Comparison of ENCODE assay signal across 9 cellular contexts in the genomic region with DNA sequence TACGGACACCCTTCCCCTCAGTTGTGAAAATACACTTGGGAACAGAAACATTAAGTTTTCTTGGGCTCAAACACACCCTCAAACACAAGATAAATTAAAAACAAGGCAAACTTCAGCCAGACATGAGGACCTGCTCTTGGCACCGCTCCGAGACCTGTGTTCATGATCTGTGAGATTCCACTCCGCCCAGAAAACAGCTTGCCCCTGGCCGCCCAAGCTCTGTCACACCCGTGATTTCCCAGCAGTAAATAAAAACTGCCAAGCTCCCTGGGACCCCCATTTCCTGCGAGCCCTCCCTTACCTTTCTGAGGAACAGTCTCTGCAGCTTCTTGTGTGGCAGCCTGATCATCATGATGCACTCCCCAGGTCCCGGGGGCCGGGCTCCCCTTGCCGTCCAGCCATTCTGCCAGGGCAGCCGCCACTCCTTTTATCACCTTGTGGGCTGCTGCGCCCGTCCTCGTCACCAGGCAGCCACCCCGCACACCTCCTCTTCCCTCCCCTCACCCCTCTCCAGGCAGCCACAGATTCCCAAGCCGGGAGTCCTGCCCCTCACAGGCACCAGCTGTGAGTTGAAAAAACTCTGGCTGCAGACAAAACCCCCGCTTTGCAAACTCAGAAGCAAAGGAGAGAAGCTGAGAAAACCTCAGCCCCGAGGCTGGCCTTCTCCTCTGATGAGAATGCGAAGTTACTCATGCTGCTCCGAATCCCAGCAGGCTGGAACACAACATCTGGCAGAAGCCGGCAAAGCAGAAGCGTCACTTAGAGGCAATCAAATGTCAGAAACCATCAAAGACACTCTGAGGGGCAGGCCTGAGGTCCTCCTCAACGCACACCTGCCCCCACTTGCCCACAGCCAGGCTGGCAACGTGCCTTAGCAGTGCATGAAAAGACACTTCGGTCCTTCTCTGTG.
DNase-seq lines count a peak whose midpoint lies in the region; ATAC-seq and TF ChIP-seq lines count a peak whose summit lies in the region.
"Had no signal": no experiment of that assay in that cellular context is flagged by ENCODE, and none has a peak within 500 bp of the region (broad histone marks: within the 10 kb centered on the region; RNA-seq: fewer than 3 reads in every experiment).

No MANE protein-coding gene starts in this region.

- H3K9me3 ChIP-seq in thoracic aorta, result no peaks in the 10 kb centered on the region
- H3K9me3 ChIP-seq in testis, result no peaks in the 10 kb centered on the region

- no peaks in the 10 kb centered on the region for H3K9me3 Mint-ChIP-seq in activated naive CD4-positive, alpha-beta T cell treated with anti-CD3 and anti-CD28 coated beads, Interleukin-2, amount 50 U/mL, for 72 hours
- H3K9me3 Mint-ChIP-seq in activated CD8-positive, alpha-beta T cell treated with anti-CD3 and anti-CD28 coated beads, Interleukin-2, amount 10 ng/mL, durations not matched to agents 7 days and 5 days (ENCODE audit: insufficient read depth), result no peaks in the 10 kb centered on the region

- H3K4me3 ChIP-seq in thoracic aorta, result peak overlapping the region; percentile 14
- H3K4me3 ChIP-seq in testis, result no peak overlapping the region

- H3K4me3 Mint-ChIP-seq in activated CD8-positive, alpha-beta T cell treated with anti-CD3 and anti-CD28 coated beads, Interleukin-2, amount 10 ng/mL, durations not matched to agents 7 days and 5 days, result no peak overlapping the region

- CTCF ChIA-PET in activated CD8-positive, alpha-beta T cell treated with anti-CD3 and anti-CD28 coated beads, Interleukin-2, amount 10 ng/mL, durations not matched to agents 7 days and 5 days (lab: Charles Lee), result interaction anchor here (1.2 to 3.3 kb wide), 2 partner anchors 17 to 18 kb away, joined by 4 to 15 read pairs; no protein-coding TSS in a partner anchor

- H3K27me3 Mint-ChIP-seq in activated CD8-positive, alpha-beta T cell treated with anti-CD3 and anti-CD28 coated beads, Interleukin-2, amount 10 ng/mL, durations not matched to agents 7 days and 5 days (ENCODE audit: low read depth), result peaks cover 32% of the 10 kb centered on the region

- POLR2A ChIA-PET in activated CD8-positive, alpha-beta T cell treated with anti-CD3 and anti-CD28 coated beads, Interleukin-2, amount 10 ng/mL, durations not matched to agents 7 days and 5 days (lab: Charles Lee), result no interaction called here

- H3K36me3 ChIP-seq in thoracic aorta (no peaks in the 10 kb centered on the region), testis (ENCODE audit: low read depth, missing control alignments) (no peaks in the 10 kb centered on the region)

- no peaks in the 10 kb centered on the region for H3K36me3 Mint-ChIP-seq in activated naive CD4-positive, alpha-beta T cell treated with anti-CD3 and anti-CD28 coated beads, Interleukin-2, amount 50 U/mL, for 72 hours
- no peaks in the 10 kb centered on the region for H3K36me3 Mint-ChIP-seq in activated CD8-positive, alpha-beta T cell treated with anti-CD3 and anti-CD28 coated beads, Interleukin-2, amount 10 ng/mL, durations not matched to agents 7 days and 5 days (ENCODE audit: low read depth)

- no peak for DNase-seq in activated naive CD4-positive, alpha-beta T cell treated with anti-CD3 and anti-CD28 coated beads, Interleukin-2, amount 50 U/mL, for 72 hours (ENCODE audit: low spot score in 2 of 2)
- no peak for DNase-seq in activated naive CD4-positive, alpha-beta T cell treated with anti-CD3 and anti-CD28 coated beads, Interleukin-2, amount 50 U/mL, for 16 hours
- no peak for DNase-seq in activated CD8-positive, alpha-beta T cell treated with anti-CD3 and anti-CD28 coated beads, Interleukin-2, amount 10 ng/mL, durations not matched to agents 7 days and 5 days
- DNase-seq in iPS-NIHi7 (ENCODE audit: extremely low spot score) (peak; percentile 47), thoracic aorta (ENCODE audit: low spot score) (no peak), testis (no peak), foreskin melanocyte (no peak)
- DNase-seq: GDM1 had no signal

- peak; percentile 58 to 65 for ATAC-seq in activated naive CD4-positive, alpha-beta T cell treated with anti-CD3 and anti-CD28 coated beads, Interleukin-2, amount 50 U/mL, for 72 hours
- peak; percentile 34 for ATAC-seq in activated CD8-positive, alpha-beta T cell treated with anti-CD3 and anti-CD28 coated beads, Interleukin-2, amount 10 ng/mL, durations not matched to agents 7 days and 5 days
- ATAC-seq in thoracic aorta (ENCODE audit: insufficient number of reproducible peaks, low FRiP score, low read depth) (no peak), HG03460 (IDR thresholded peaks at IDR 0.05; ENCODE audit: unreplicated experiment) (no peak)

- H3K27ac Mint-ChIP-seq in activated naive CD4-positive, alpha-beta T cell treated with anti-CD3 and anti-CD28 coated beads, Interleukin-2, amount 50 U/mL, for 72 hours, result peak overlapping the region in 1 of 2 donors; percentile 35
- no peak overlapping the region for H3K27ac Mint-ChIP-seq in activated CD8-positive, alpha-beta T cell treated with anti-CD3 and anti-CD28 coated beads, Interleukin-2, amount 10 ng/mL, durations not matched to agents 7 days and 5 days

- H3K27me3 ChIP-seq in thoracic aorta (replicated peaks; ENCODE audit: insufficient read depth) (no peaks in the 10 kb centered on the region), testis (no peaks in the 10 kb centered on the region)

- H3K27ac ChIP-seq in thoracic aorta (no peak overlapping the region), testis (no peak overlapping the region)

- intact Hi-C loops in testis (cut with DNase I; ENCODE audit: low total_unique reads), result no loop called here

- TF ChIP-seq CTCF in thoracic aorta (IDR thresholded peaks at IDR 0.05), result no peak
- TF ChIP-seq CTCF in testis (IDR thresholded peaks at IDR 0.05), result no peak

- H3K4me1 ChIP-seq in thoracic aorta (ENCODE audit: control insufficient read depth in 1 of 2, low read depth in 2 of 2), result peaks cover 3 to 11% of the 10 kb centered on the region in 2 donors
- H3K4me1 ChIP-seq in testis, result peaks cover 4% of the 10 kb centered on the region

- WGBS in testis, 2 donors, result 31 to 42% methylated on average over 21 to 25 of the region's 25 CpGs

- TF ChIP-seq POLR2A in testis (IDR thresholded peaks at IDR 0.05), result no peak

- H3K4me1 Mint-ChIP-seq in activated CD8-positive, alpha-beta T cell treated with anti-CD3 and anti-CD28 coated beads, Interleukin-2, amount 10 ng/mL, durations not matched to agents 7 days and 5 days (ENCODE audit: low read depth), result peaks cover 33% of the 10 kb centered on the region

Comparison
In these comparisons a context has a peak if more than half of its experiments do, and no peak if none do; other contexts are left out.
1. ATAC-seq: peak in activated naive CD4-positive, alpha-beta T cell treated with anti-CD3 and anti-CD28 coated beads, Interleukin-2, amount 50 U/mL, for 72 hours (2 of 2) and activated CD8-positive, alpha-beta T cell treated with anti-CD3 and anti-CD28 coated beads, Interleukin-2, amount 10 ng/mL, durations not matched to agents 7 days and 5 days (single experiment); none in thoracic aorta (single experiment) and HG03460 (single experiment).